1 cellular context compared by ENCODE assay signal in the genomic region with DNA sequence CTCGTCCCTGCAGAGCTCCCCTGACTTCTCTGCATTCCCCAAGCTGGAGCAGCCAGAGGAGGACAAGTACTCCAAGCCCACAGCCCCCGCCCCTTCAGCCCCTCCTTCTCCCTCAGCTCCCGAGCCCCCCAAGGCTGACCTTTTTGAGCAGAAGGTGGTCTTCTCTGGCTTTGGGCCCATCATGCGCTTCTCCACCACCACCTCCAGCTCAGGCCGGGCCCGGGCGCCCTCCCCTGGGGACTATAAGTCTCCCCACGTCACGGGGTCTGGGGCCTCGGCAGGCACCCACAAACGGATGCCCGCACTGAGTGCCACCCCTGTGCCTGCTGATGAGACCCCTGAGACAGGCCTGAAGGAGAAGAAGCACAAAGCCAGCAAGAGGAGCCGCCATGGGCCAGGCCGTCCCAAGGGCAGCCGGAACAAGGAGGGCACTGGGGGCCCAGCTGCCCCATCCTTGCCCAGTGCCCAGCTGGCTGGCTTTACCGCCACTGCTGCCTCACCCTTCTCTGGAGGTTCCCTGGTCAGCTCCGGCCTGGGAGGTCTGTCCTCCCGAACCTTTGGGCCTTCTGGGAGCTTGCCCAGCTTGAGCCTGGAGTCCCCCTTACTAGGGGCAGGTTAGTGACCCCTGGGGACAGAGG.
TF ChIP-seq lines count a peak whose summit lies in the region.

No MANE protein-coding gene starts in this region.

TF ChIP-seq in H1, 55 proteins besides CTCF, POLR2A, EP300 and RAD21:
- no peak for TF ChIP-seq EGR1 (IDR thresholded peaks at IDR 0.05; ENCODE audit: borderline replicate concordance, low read depth, low read length)
- no peak for TF ChIP-seq HDAC6 (IDR thresholded peaks at IDR 0.05; ENCODE audit: low read depth, low read length)
- no peak for TF ChIP-seq SIRT6 (IDR thresholded peaks at IDR 0.05; ENCODE audit: low read length)
- TF ChIP-seq, protein P1, sequence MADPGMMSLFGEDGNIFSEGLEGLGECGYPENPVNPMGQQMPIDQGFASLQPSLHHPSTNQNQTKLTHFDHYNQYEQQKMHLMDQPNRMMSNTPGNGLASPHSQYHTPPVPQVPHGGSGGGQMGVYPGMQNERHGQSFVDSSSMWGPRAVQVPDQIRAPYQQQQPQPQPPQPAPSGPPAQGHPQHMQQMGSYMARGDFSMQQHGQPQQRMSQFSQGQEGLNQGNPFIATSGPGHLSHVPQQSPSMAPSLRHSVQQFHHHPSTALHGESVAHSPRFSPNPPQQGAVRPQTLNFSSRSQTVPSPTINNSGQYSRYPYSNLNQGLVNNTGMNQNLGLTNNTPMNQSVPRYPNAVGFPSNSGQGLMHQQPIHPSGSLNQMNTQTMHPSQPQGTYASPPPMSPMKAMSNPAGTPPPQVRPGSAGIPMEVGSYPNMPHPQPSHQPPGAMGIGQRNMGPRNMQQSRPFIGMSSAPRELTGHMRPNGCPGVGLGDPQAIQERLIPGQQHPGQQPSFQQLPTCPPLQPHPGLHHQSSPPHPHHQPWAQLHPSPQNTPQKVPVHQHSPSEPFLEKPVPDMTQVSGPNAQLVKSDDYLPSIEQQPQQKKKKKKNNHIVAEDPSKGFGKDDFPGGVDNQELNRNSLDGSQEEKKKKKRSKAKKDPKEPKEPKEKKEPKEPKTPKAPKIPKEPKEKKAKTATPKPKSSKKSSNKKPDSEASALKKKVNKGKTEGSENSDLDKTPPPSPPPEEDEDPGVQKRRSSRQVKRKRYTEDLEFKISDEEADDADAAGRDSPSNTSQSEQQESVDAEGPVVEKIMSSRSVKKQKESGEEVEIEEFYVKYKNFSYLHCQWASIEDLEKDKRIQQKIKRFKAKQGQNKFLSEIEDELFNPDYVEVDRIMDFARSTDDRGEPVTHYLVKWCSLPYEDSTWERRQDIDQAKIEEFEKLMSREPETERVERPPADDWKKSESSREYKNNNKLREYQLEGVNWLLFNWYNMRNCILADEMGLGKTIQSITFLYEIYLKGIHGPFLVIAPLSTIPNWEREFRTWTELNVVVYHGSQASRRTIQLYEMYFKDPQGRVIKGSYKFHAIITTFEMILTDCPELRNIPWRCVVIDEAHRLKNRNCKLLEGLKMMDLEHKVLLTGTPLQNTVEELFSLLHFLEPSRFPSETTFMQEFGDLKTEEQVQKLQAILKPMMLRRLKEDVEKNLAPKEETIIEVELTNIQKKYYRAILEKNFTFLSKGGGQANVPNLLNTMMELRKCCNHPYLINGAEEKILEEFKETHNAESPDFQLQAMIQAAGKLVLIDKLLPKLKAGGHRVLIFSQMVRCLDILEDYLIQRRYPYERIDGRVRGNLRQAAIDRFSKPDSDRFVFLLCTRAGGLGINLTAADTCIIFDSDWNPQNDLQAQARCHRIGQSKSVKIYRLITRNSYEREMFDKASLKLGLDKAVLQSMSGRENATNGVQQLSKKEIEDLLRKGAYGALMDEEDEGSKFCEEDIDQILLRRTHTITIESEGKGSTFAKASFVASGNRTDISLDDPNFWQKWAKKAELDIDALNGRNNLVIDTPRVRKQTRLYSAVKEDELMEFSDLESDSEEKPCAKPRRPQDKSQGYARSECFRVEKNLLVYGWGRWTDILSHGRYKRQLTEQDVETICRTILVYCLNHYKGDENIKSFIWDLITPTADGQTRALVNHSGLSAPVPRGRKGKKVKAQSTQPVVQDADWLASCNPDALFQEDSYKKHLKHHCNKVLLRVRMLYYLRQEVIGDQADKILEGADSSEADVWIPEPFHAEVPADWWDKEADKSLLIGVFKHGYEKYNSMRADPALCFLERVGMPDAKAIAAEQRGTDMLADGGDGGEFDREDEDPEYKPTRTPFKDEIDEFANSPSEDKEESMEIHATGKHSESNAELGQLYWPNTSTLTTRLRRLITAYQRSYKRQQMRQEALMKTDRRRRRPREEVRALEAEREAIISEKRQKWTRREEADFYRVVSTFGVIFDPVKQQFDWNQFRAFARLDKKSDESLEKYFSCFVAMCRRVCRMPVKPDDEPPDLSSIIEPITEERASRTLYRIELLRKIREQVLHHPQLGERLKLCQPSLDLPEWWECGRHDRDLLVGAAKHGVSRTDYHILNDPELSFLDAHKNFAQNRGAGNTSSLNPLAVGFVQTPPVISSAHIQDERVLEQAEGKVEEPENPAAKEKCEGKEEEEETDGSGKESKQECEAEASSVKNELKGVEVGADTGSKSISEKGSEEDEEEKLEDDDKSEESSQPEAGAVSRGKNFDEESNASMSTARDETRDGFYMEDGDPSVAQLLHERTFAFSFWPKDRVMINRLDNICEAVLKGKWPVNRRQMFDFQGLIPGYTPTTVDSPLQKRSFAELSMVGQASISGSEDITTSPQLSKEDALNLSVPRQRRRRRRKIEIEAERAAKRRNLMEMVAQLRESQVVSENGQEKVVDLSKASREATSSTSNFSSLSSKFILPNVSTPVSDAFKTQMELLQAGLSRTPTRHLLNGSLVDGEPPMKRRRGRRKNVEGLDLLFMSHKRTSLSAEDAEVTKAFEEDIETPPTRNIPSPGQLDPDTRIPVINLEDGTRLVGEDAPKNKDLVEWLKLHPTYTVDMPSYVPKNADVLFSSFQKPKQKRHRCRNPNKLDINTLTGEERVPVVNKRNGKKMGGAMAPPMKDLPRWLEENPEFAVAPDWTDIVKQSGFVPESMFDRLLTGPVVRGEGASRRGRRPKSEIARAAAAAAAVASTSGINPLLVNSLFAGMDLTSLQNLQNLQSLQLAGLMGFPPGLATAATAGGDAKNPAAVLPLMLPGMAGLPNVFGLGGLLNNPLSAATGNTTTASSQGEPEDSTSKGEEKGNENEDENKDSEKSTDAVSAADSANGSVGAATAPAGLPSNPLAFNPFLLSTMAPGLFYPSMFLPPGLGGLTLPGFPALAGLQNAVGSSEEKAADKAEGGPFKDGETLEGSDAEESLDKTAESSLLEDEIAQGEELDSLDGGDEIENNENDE (IDR thresholded peaks at IDR 0.05; ENCODE audit: insufficient replicate concordance, low read length), result no peak
- no peak for TF ChIP-seq TCF12 (IDR thresholded peaks at IDR 0.05; ENCODE audit: low read depth, low read length)
TF ChIP-seq in H1: peak in this region for 0.
